In the genomic region with DNA sequence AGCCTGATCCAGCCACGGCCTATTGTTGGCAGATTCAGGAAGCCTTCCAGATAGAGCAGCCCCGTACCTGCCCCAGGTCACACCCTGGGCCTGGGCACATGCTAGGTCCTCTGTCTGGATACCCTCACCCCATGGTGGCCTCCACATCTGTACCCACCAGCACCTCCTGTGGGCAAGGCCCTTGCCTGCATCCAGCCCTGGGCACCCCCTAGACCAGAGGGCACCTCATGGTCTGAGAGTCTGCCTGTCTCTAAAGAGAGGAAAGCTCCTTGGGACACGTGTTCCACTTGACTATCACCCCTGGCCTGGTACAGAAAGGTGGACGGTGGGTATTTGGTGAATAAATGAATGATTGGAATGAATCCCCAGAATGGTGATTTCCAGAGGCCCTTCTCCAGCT, we compare ENCODE assay signal across 25 cellular contexts. TPM values are rescaled to one million over a fixed set of nuclear protein-coding genes. Genes with fewer than 3 reads are reported as not detected.
A peak's percentile ranks its signal among the peaks of the same experiment; 100 is the strongest.
DNase-seq lines count a peak whose midpoint lies in the region; ATAC-seq and TF ChIP-seq lines count a peak whose summit lies in the region.
"Had no signal": no experiment of that assay in that cellular context is flagged by ENCODE, and none has a peak within 500 bp of the region (broad histone marks: within the 10 kb centered on the region; RNA-seq: fewer than 3 reads in every experiment).

No MANE protein-coding gene starts in this region.

- BruUV-seq in HCT116 (replicated peaks; lab: Mats Ljungman, UMichigan) = no TSS peak

- H3K23ac ChIP-seq in neuronal stem cell (ENCODE audit: low read depth, low read length, poor library complexity) (peak overlapping the region; percentile 65), mesendoderm (ENCODE audit: low read length) (no peak overlapping the region)

- TF ChIP-seq RAD21 in HCT116 (IDR thresholded peaks at IDR 0.05; ENCODE audit: low read depth) = no peak

- TF ChIP-seq CTCF in GM12872 (IDR thresholded peaks at IDR 0.05; ENCODE audit: insufficient read depth, low read depth, low read length) = peak; percentile 9; the same call in 1 of the 3 replicates
- TF ChIP-seq CTCF in HCT116 (IDR thresholded peaks at IDR 0.05 in 2 of 3, conservative IDR thresholded peaks at IDR 0.05 in 1 of 3; ENCODE audit: borderline replicate concordance in 1 of 3, insufficient read depth in 1 of 3, low read depth in 2 of 3, low read length in 2 of 3) = peak in 2 of 3 experiments; percentile 19 to 39; a peak in 2 of 6 replicates
- peak; percentile 9 for TF ChIP-seq CTCF in astrocyte of the spinal cord (IDR thresholded peaks at IDR 0.05; ENCODE audit: low read depth, low read length)
- no peak for TF ChIP-seq CTCF in gastroesophageal sphincter (IDR thresholded peaks at IDR 0.05)

- CTCF ChIA-PET in HCT116 (lab: Charles Lee) = no interaction called here

- H2BK12ac ChIP-seq in neuronal stem cell (ENCODE audit: low read length) = no peak overlapping the region

- no peak overlapping the region for H4K5ac ChIP-seq in mesendoderm (ENCODE audit: low read length)

- H2AFZ ChIP-seq in HCT116 (ENCODE audit: low read depth, low read length, poor library complexity, severe bottlenecking) (no peak overlapping the region), neuronal stem cell (ENCODE audit: low read length) (no peak overlapping the region)

- POLR2A ChIA-PET in HCT116 (lab: Charles Lee) = no interaction called here

- no peaks in the 10 kb centered on the region for H3K79me2 ChIP-seq in HCT116 (ENCODE audit: insufficient read depth, low read length)
- no peaks in the 10 kb centered on the region for H3K79me2 ChIP-seq in mesendoderm (ENCODE audit: control insufficient read depth, insufficient read depth, low read length)

- H4K20me1 ChIP-seq in HCT116 (ENCODE audit: insufficient read depth) = no peaks in the 10 kb centered on the region

- H3K36me3 ChIP-seq in HCT116 (ENCODE audit: control insufficient read depth in 1 of 2, insufficient read depth in 2 of 2, low read length in 2 of 2) = no peaks in the 10 kb centered on the region
- H3K36me3 ChIP-seq in neuronal stem cell (replicated peaks in 1 of 2; ENCODE audit: control insufficient read depth in 2 of 2, insufficient read depth in 2 of 2, low read length in 2 of 2) = no peaks in the 10 kb centered on the region
- H3K36me3 ChIP-seq in mesendoderm (ENCODE audit: control insufficient read depth, insufficient read depth, low read length) = no peaks in the 10 kb centered on the region
- no peaks in the 10 kb centered on the region for H3K36me3 ChIP-seq in gastroesophageal sphincter

- no peak for DNase-seq in HCT116 (ENCODE audit: low read depth, low spot score)
- DNase-seq in astrocyte of the spinal cord (ENCODE audit: low read depth, low spot score) = no peak
- DNase-seq in neuronal stem cell (ENCODE audit: low spot score) = no peak
- no peak for DNase-seq in NCI-H1436 (lab: John Stamatoyannopoulos, UW)
- DNase-seq in mesendoderm = no peak
- DNase-seq: AML-193; C1 segment of cervical spinal cord; CD8-positive, alpha-beta T cell; DMS153; GOT3; Kasumi-1; MM.1S; NCI-H1092; NCI-H146; NCI-H2029; NCI-H2227 treated with DMSO at 0.1 percent for 48 hours; NCI-H510A; NCI-H774; NK-92 treated with Interleukin-12 subunit alpha and Interleukin-12 subunit beta, amount 100 ng/mL, for 24 hours had no signal

- H3K18ac ChIP-seq in neuronal stem cell (ENCODE audit: low read length) (no peak overlapping the region), mesendoderm (ENCODE audit: low read length) (no peak overlapping the region)

- in situ Hi-C loops in astrocyte of the spinal cord (cut with HindIII; ENCODE audit: low sequenced_read_pairs) = no loop called here

- no peak for TF ChIP-seq EP300 in gastroesophageal sphincter (IDR thresholded peaks at IDR 0.05)

- RAD21 ChIA-PET in HCT116 (lab: Charles Lee; ENCODE audit: low non-redundant PET in 1 of 2, low total read pairs in 2 of 2, uncharacterized antibody in 2 of 2, unreplicated experiment in 2 of 2) = no interaction called here

- H3K79me1 ChIP-seq in neuronal stem cell (ENCODE audit: low read depth, low read length) = no peaks in the 10 kb centered on the region
- H3K79me1 ChIP-seq in mesendoderm (ENCODE audit: low read length) = no peaks in the 10 kb centered on the region

- H3K4ac ChIP-seq in neuronal stem cell (ENCODE audit: low read length) (no peak overlapping the region), mesendoderm (ENCODE audit: low read depth, low read length) (no peak overlapping the region)

- no peaks in the 10 kb centered on the region for H3K27me3 ChIP-seq in HCT116 (ENCODE audit: insufficient read depth, low read length)
- peaks cover 0 to 17% (median 0%) of the 10 kb centered on the region in 3 experiments for H3K27me3 ChIP-seq in neuronal stem cell (ENCODE audit: control insufficient read depth in 3 of 3, insufficient read depth in 3 of 3, low read depth in 1 of 3, low read length in 3 of 3)
- no peaks in the 10 kb centered on the region for H3K27me3 ChIP-seq in mesendoderm (ENCODE audit: insufficient read depth, low read length, poor library complexity)
- H3K27me3 ChIP-seq in gastroesophageal sphincter = no peaks in the 10 kb centered on the region

- no peak overlapping the region for H3K56ac ChIP-seq in mesendoderm (ENCODE audit: low read length)

- H3K14ac ChIP-seq in neuronal stem cell (ENCODE audit: low read length) = peak overlapping the region; percentile 38

- no peak for TF ChIP-seq POLR2A in HCT116 (IDR thresholded peaks at IDR 0.05; ENCODE audit: borderline replicate concordance, extremely low read depth, insufficient read depth, insufficient read length)
- TF ChIP-seq POLR2A in gastroesophageal sphincter (IDR thresholded peaks at IDR 0.05) = no peak

- H3K9me2 ChIP-seq in HCT116 (ENCODE audit: insufficient read depth) = no peaks in the 10 kb centered on the region

- H3K4me1 ChIP-seq in HCT116 (ENCODE audit: control insufficient read depth in 1 of 2, insufficient read depth in 2 of 2, low read length in 2 of 2) = no peaks in the 10 kb centered on the region
- H3K4me1 ChIP-seq in neuronal stem cell (ENCODE audit: control insufficient read depth in 2 of 2, insufficient read depth in 1 of 2, low read depth in 1 of 2, low read length in 2 of 2) = no peaks in the 10 kb centered on the region
- H3K4me1 ChIP-seq in mesendoderm (ENCODE audit: control insufficient read depth, low read depth, low read length) = no peaks in the 10 kb centered on the region
- no peaks in the 10 kb centered on the region for H3K4me1 ChIP-seq in gastroesophageal sphincter

- no CpG with 5 or more reads among the region's 4 CpGs for WGBS in neuronal stem cell (ENCODE audit: extremely low coverage in 2 of 2, insufficient read length in 2 of 2, insufficient replicate concordance in 1 of 2), 2 donors
- WGBS in mesendoderm (ENCODE audit: extremely low coverage, insufficient coverage, low lambda C conversion rate) = no CpG with 5 or more reads among the region's 4 CpGs
- 84 to 100% methylated on average over 1 to 2 of the region's 4 CpGs for WGBS in gastroesophageal sphincter (ENCODE audit: low coverage in 1 of 2), 2 donors

- H4K91ac ChIP-seq in neuronal stem cell (ENCODE audit: low read depth, low read length, poor library complexity) = no peak overlapping the region

- no peak overlapping the region for H2BK5ac ChIP-seq in neuronal stem cell (ENCODE audit: low read length)
- no peak overlapping the region for H2BK5ac ChIP-seq in mesendoderm (ENCODE audit: low read length)

- H3K9ac ChIP-seq in HCT116 (ENCODE audit: low read length) (no peak overlapping the region), neuronal stem cell (ENCODE audit: low read depth, low read length, poor library complexity) (peak overlapping the region; percentile 60), mesendoderm (ENCODE audit: low read length) (no peak overlapping the region)

- no peak overlapping the region for H3K27ac ChIP-seq in HCT116 (ENCODE audit: low read depth, low read length)
- H3K27ac ChIP-seq in neuronal stem cell (replicated peaks; ENCODE audit: low read length) = no peak overlapping the region
- H3K27ac ChIP-seq in mesendoderm (ENCODE audit: low read depth, low read length) = no peak overlapping the region
- H3K27ac ChIP-seq in gastroesophageal sphincter = no peak overlapping the region

- H3K9me3 ChIP-seq in HCT116 (ENCODE audit: control insufficient read depth in 1 of 2, insufficient read depth in 1 of 2, low read depth in 1 of 2, low read length in 2 of 2) = no peaks in the 10 kb centered on the region
- H3K9me3 ChIP-seq in neuronal stem cell (replicated peaks in 1 of 2; ENCODE audit: control insufficient read depth in 2 of 2, insufficient read depth in 1 of 2, low read depth in 1 of 2, low read length in 2 of 2) = no peaks in the 10 kb centered on the region
- H3K9me3 ChIP-seq in gastroesophageal sphincter = no peaks in the 10 kb centered on the region

- H3K4me2 ChIP-seq in HCT116 (ENCODE audit: low read length) (no peak overlapping the region), neuronal stem cell (ENCODE audit: insufficient read depth, low read length, poor library complexity, severe bottlenecking) (no peak overlapping the region), mesendoderm (ENCODE audit: low read length) (no peak overlapping the region)

- H2BK15ac ChIP-seq in neuronal stem cell (ENCODE audit: low read length) (no peak overlapping the region), mesendoderm (replicated peaks; ENCODE audit: low read depth) (no peak overlapping the region)

- H3K4me3 ChIP-seq in HCT116 (replicated peaks in 1 of 2; ENCODE audit: low read depth in 1 of 2, low read length in 2 of 2) (no peak overlapping the region), astrocyte of the spinal cord (ENCODE audit: low read depth, low read length) (no peak overlapping the region), neuronal stem cell (ENCODE audit: low read length in 2 of 2) (no peak overlapping the region), mesendoderm (ENCODE audit: low read length) (no peak overlapping the region), gastroesophageal sphincter (no peak overlapping the region)

- peak overlapping the region; percentile 56 for H2AK5ac ChIP-seq in neuronal stem cell (ENCODE audit: low read depth, low read length)
- no peak overlapping the region for H2AK5ac ChIP-seq in mesendoderm (ENCODE audit: low read length)

- H2BK120ac ChIP-seq in neuronal stem cell (ENCODE audit: low read depth, low read length) = no peak overlapping the region
- no peak overlapping the region for H2BK120ac ChIP-seq in mesendoderm (ENCODE audit: low read depth, low read length)

- ATAC-seq in HCT116 (peak; percentile 72), gastroesophageal sphincter (no peak)
- ATAC-seq: CD8-positive, alpha-beta T cell; Panc1; SK-N-SH treated with all-trans-retinoic acid at 6 μM for 48 hours had no signal

- intact Hi-C loops in HCT116 (cut with micrococcal nuclease) = loop anchor here (2.0 kb wide), 1 partner anchor 20 kb away; the partner anchor contains the start of gene NEIL1

- H4K8ac ChIP-seq in neuronal stem cell (ENCODE audit: low read depth, low read length) (no peak overlapping the region), mesendoderm (ENCODE audit: low read depth, low read length) (no peak overlapping the region)

RNA-seq across cellular contexts. Expression of gene COMMD4, which starts 8.9 kb away (rescaled TPM):
- total RNA-seq in HCT116 (2021; ENCODE audit: unreplicated experiment) = 141 TPM
- polyA plus RNA-seq in HCT116 (2012) = 94.6 and 113 TPM in 2 replicates
- 54.6 TPM for polyA plus RNA-seq in neuronal stem cell (2013, experiment 1 of 2)
- 57.9 TPM for polyA plus RNA-seq in neuronal stem cell (2013, experiment 2 of 2)
- polyA plus RNA-seq in mesendoderm (2013, experiment 1 of 2) = 112 TPM
- 113 TPM for polyA plus RNA-seq in mesendoderm (2013, experiment 2 of 2)
- total RNA-seq in gastroesophageal sphincter = 10 to 100 TPM; 30.0 to 65.2 (median 50.4) TPM

RNA-seq across cellular contexts. Expression of gene NEIL1, which starts 19.8 kb away (rescaled TPM):
- total RNA-seq in HCT116 (2021; ENCODE audit: unreplicated experiment) = 41.4 TPM
- polyA plus RNA-seq in HCT116 (2012) = 27.2 and 37.5 TPM in 2 replicates
- 9.7 TPM for polyA plus RNA-seq in neuronal stem cell (2013, experiment 1 of 2)
- 8.4 TPM for polyA plus RNA-seq in neuronal stem cell (2013, experiment 2 of 2)
- 1.5 TPM for polyA plus RNA-seq in mesendoderm (2013, experiment 1 of 2)
- 2.2 TPM for polyA plus RNA-seq in mesendoderm (2013, experiment 2 of 2)
- 10 to 100 TPM in 3 of 4 donors, 1 to 10 TPM in 1; 8.7 to 47.8 (median 28.9) TPM for total RNA-seq in gastroesophageal sphincter
- total RNA-seq: Daoy had no signal

RNA-seq across cellular contexts. Expression of gene MAN2C1, which starts 41.4 kb away (rescaled TPM):
- total RNA-seq in HCT116 (2021; ENCODE audit: unreplicated experiment) (118 TPM), gastroesophageal sphincter (100 to 1,000 TPM in 2 of 4 donors, 10 to 100 TPM in 2; 78.2 to 269 (median 102) TPM)
- polyA plus RNA-seq in HCT116 (2012) = 87.8 and 98.6 TPM in 2 replicates
- polyA plus RNA-seq in neuronal stem cell (2013, experiment 1 of 2) = 55.9 TPM
- 51.3 TPM for polyA plus RNA-seq in neuronal stem cell (2013, experiment 2 of 2)
- 29.6 TPM for polyA plus RNA-seq in mesendoderm (2013, experiment 1 of 2)
- polyA plus RNA-seq in mesendoderm (2013, experiment 2 of 2) = 27.8 TPM

RNA-seq across cellular contexts. Expression of gene GOLGA6D, which starts 44.4 kb away (rescaled TPM):
- total RNA-seq in HCT116 (2021; ENCODE audit: unreplicated experiment) (0.12 TPM), gastroesophageal sphincter (not detected)
- polyA plus RNA-seq in HCT116 (2012) = 0.03 TPM in 1 of 2 replicates, not detected in the other
- 0.04 TPM for polyA plus RNA-seq in neuronal stem cell (2013, experiment 1 of 2)
- 0.03 TPM for polyA plus RNA-seq in neuronal stem cell (2013, experiment 2 of 2)
- polyA plus RNA-seq in mesendoderm (2013, experiment 1 of 2) = 0.18 TPM
- polyA plus RNA-seq in mesendoderm (2013, experiment 2 of 2) = 0.17 TPM
- total RNA-seq: Daoy had no signal
- polyA plus RNA-seq: AG04450 had no signal

Comparison
In these comparisons a context has a peak if more than half of its experiments do, and no peak if none do; other contexts are left out.
1. CTCF ChIP-seq: peak in GM12872 (single experiment), HCT116 (2 of 3) and astrocyte of the spinal cord (single experiment); none in gastroesophageal sphincter (0 of 4).